ENCODE assay signal across 36 cellular contexts in the genomic region with DNA sequence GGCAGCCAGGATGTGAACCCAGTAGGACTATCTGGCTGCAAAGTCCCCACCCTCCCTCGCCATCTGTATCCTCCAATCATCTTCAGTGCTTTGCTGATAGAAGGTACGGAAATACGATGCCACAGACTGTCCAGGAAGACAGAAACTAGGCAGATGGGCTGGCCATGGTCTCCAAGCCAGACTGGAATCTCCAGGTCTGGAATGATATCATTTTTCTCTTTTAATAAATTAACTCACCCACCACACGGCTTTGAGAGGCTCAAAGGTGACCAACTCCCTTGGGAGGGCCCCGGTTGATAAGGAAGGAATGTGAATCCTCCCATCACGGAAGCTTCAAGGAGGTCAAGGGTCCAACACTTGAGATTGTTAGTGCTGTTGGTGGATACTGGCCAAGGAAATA. TPM values are rescaled to one million over a fixed set of nuclear protein-coding genes. Genes with fewer than 3 reads are reported as not detected.
DNase-seq lines count a peak whose midpoint lies in the region; ATAC-seq and TF ChIP-seq lines count a peak whose summit lies in the region.
"Had no signal": no experiment of that assay in that cellular context is flagged by ENCODE, and none has a peak within 500 bp of the region (broad histone marks: within the 10 kb centered on the region; RNA-seq: fewer than 3 reads in every experiment).

No MANE protein-coding gene starts in this region.

- H3K4me2 ChIP-seq in MM.1S (ENCODE audit: low read depth, low read length): no peak overlapping the region

- intact Hi-C loops in activated naive CD4-positive, alpha-beta T cell treated with anti-CD3 and anti-CD28 coated beads for 36 hours (cut with micrococcal nuclease): no loop called here
- intact Hi-C loops in colonic mucosa (cut with DNase I): no loop called here
- intact Hi-C loops in mucosa of descending colon (cut with DNase I, micrococcal nuclease): no loop called here

- no peak overlapping the region for H3K4me3 ChIP-seq in colonic mucosa
- no peak overlapping the region for H3K4me3 ChIP-seq in mucosa of descending colon
- H3K4me3 ChIP-seq in MM.1S (ENCODE audit: low read length): no peak overlapping the region
- H3K4me3 ChIP-seq: adrenal gland, esophagus muscularis mucosa, GM12878, heart left ventricle, MG63, psoas muscle, tibial artery had no signal

- H3K27ac Mint-ChIP-seq in activated naive CD4-positive, alpha-beta T cell treated with anti-CD3 and anti-CD28 coated beads, Interleukin-2, amount 10 ng/mL, durations not matched to agents 7 days and 5 days: peak overlapping the region; percentile 33
- no peak overlapping the region for H3K27ac Mint-ChIP-seq in activated naive CD4-positive, alpha-beta T cell treated with anti-CD3 and anti-CD28 coated beads for 36 hours
- H3K27ac Mint-ChIP-seq in activated CD4-positive, alpha-beta memory T cell treated with anti-CD3 and anti-CD28 coated beads, Interleukin-2, amount 10 ng/mL, durations not matched to agents 7 days and 5 days: no peak overlapping the region
- H3K27ac Mint-ChIP-seq: activated CD8-positive, alpha-beta T cell treated with anti-CD3 and anti-CD28 coated beads for 36 hours; activated T-helper 1 cell treated with anti-CD3 and anti-CD28 coated beads, Interleukin-12 subunit alpha, Interleukin-12 subunit beta, Interleukin-2, Interleukin-4 antibody, amounts not matched to agents 30 ng/mL and 10 ng/mL and 1 ng/mL, durations not matched to agents 14 hours and 24 hours and 36 hours; CD4-positive, alpha-beta T cell; memory B cell; T-helper 2 cell treated with Interferon-gamma antibody and Interleukin-4, amounts not matched to agents 5 μg/mL and 100 μg/mL, for 36 hours had no signal

- H2AFZ ChIP-seq in MM.1S (ENCODE audit: low read length): no peak overlapping the region

- H3K4me1 Mint-ChIP-seq in activated naive CD4-positive, alpha-beta T cell treated with anti-CD3 and anti-CD28 coated beads, Interleukin-2, amount 10 ng/mL, durations not matched to agents 7 days and 5 days: no peaks in the 10 kb centered on the region
- H3K4me1 Mint-ChIP-seq in activated naive CD4-positive, alpha-beta T cell treated with anti-CD3 and anti-CD28 coated beads for 36 hours (ENCODE audit: low read depth): no peaks in the 10 kb centered on the region
- no peaks in the 10 kb centered on the region for H3K4me1 Mint-ChIP-seq in activated CD4-positive, alpha-beta memory T cell treated with anti-CD3 and anti-CD28 coated beads, Interleukin-2, amount 10 ng/mL, durations not matched to agents 7 days and 5 days
- H3K4me1 Mint-ChIP-seq: brain, memory B cell had no signal

- H3K36me3 Mint-ChIP-seq in activated naive CD4-positive, alpha-beta T cell treated with anti-CD3 and anti-CD28 coated beads, Interleukin-2, amount 10 ng/mL, durations not matched to agents 7 days and 5 days: no peaks in the 10 kb centered on the region
- no peaks in the 10 kb centered on the region for H3K36me3 Mint-ChIP-seq in activated naive CD4-positive, alpha-beta T cell treated with anti-CD3 and anti-CD28 coated beads for 36 hours (ENCODE audit: low read depth)
- H3K36me3 Mint-ChIP-seq in activated CD4-positive, alpha-beta memory T cell treated with anti-CD3 and anti-CD28 coated beads, Interleukin-2, amount 10 ng/mL, durations not matched to agents 7 days and 5 days (ENCODE audit: low read depth): no peaks in the 10 kb centered on the region
- H3K36me3 Mint-ChIP-seq: brain, memory B cell had no signal

- no peaks in the 10 kb centered on the region for H3K79me2 ChIP-seq in MM.1S (ENCODE audit: low read length)

- H3K27me3 ChIP-seq in colonic mucosa (no peaks in the 10 kb centered on the region), MM.1S (replicated peaks; ENCODE audit: insufficient read depth, low read length) (no peaks in the 10 kb centered on the region)
- H3K27me3 ChIP-seq: adrenal gland, esophagus muscularis mucosa, MG63 had no signal

- peaks cover 4% of the 10 kb centered on the region for H3K27me3 Mint-ChIP-seq in activated naive CD4-positive, alpha-beta T cell treated with anti-CD3 and anti-CD28 coated beads, Interleukin-2, amount 10 ng/mL, durations not matched to agents 7 days and 5 days
- H3K27me3 Mint-ChIP-seq in activated naive CD4-positive, alpha-beta T cell treated with anti-CD3 and anti-CD28 coated beads for 36 hours (ENCODE audit: low read depth): no peaks in the 10 kb centered on the region
- peaks cover 2% of the 10 kb centered on the region for H3K27me3 Mint-ChIP-seq in activated CD4-positive, alpha-beta memory T cell treated with anti-CD3 and anti-CD28 coated beads, Interleukin-2, amount 10 ng/mL, durations not matched to agents 7 days and 5 days
- H3K27me3 Mint-ChIP-seq: CD4-positive, alpha-beta T cell had no signal

- H3K9ac ChIP-seq in colonic mucosa (ENCODE audit: low read depth in 2 of 2, low read length in 2 of 2) (peak overlapping the region in 1 of 2 donors; percentile 51), MM.1S (ENCODE audit: low read length) (no peak overlapping the region)

- no peaks in the 10 kb centered on the region for H3K9me2 ChIP-seq in MM.1S (replicated peaks; ENCODE audit: insufficient read depth, low read length)

- H3F3A ChIP-seq in MM.1S (ENCODE audit: insufficient read depth, low read length): no peaks in the 10 kb centered on the region

- peak overlapping the region; percentile 64 for H3K27ac ChIP-seq in colonic mucosa
- H3K27ac ChIP-seq in MM.1S (ENCODE audit: low read length): no peak overlapping the region
- H3K27ac ChIP-seq: adrenal gland, esophagus muscularis mucosa, heart left ventricle, HL-60, psoas muscle, tibial artery had no signal

- H3K9me3 ChIP-seq in colonic mucosa: no peaks in the 10 kb centered on the region
- no peaks in the 10 kb centered on the region for H3K9me3 ChIP-seq in mucosa of descending colon
- H3K9me3 ChIP-seq in MM.1S (replicated peaks; ENCODE audit: insufficient read depth, low read length): no peaks in the 10 kb centered on the region
- H3K9me3 ChIP-seq: adrenal gland, esophagus muscularis mucosa, heart left ventricle, MG63, psoas muscle, tibial artery had no signal

- peak; percentile 91 for ATAC-seq in mucosa of descending colon
- ATAC-seq: activated CD8-positive, alpha-beta T cell treated with anti-CD3 and anti-CD28 coated beads for 36 hours; GM12878; heart left ventricle; Panc1; psoas muscle; sciatic nerve had no signal

- peaks cover 6% of the 10 kb centered on the region for H3K36me3 ChIP-seq in colonic mucosa
- no peaks in the 10 kb centered on the region for H3K36me3 ChIP-seq in mucosa of descending colon (ENCODE audit: low read depth)
- no peaks in the 10 kb centered on the region for H3K36me3 ChIP-seq in MM.1S (replicated peaks; ENCODE audit: insufficient read depth, low read length)
- H3K36me3 ChIP-seq: adrenal gland, heart left ventricle, tibial artery had no signal

- CTCF ChIA-PET in activated naive CD4-positive, alpha-beta T cell treated with anti-CD3 and anti-CD28 coated beads, Interleukin-2, amount 10 ng/mL, durations not matched to agents 7 days and 5 days (lab: Charles Lee): no interaction called here
- CTCF ChIA-PET in activated naive CD4-positive, alpha-beta T cell treated with anti-CD3 and anti-CD28 coated beads for 36 hours (lab: Charles Lee): no interaction called here
- CTCF ChIA-PET in HEK293T (lab: Yijun Ruan, JAX): no interaction called here
- CTCF ChIA-PET in activated CD4-positive, alpha-beta memory T cell treated with anti-CD3 and anti-CD28 coated beads, Interleukin-2, amount 10 ng/mL, durations not matched to agents 7 days and 5 days (lab: Charles Lee): no interaction called here

- TF ChIP-seq CTCF in colonic mucosa (IDR thresholded peaks at IDR 0.05) (no peak), mucosa of descending colon (IDR thresholded peaks at IDR 0.05) (no peak), GM10266 (IDR thresholded peaks at IDR 0.05; ENCODE audit: control insufficient read depth, insufficient read depth, low read depth, missing control alignments) (no peak), MM.1S (IDR thresholded peaks at IDR 0.05; ENCODE audit: low read length) (no peak)

- H3K4me1 ChIP-seq in colonic mucosa (no peaks in the 10 kb centered on the region), mucosa of descending colon (ENCODE audit: low read depth) (peaks cover 5% of the 10 kb centered on the region), MM.1S (ENCODE audit: low read length) (no peaks in the 10 kb centered on the region)
- H3K4me1 ChIP-seq: adrenal gland, psoas muscle, tibial artery had no signal

- H3K9me3 Mint-ChIP-seq in activated naive CD4-positive, alpha-beta T cell treated with anti-CD3 and anti-CD28 coated beads, Interleukin-2, amount 10 ng/mL, durations not matched to agents 7 days and 5 days: no peaks in the 10 kb centered on the region
- no peaks in the 10 kb centered on the region for H3K9me3 Mint-ChIP-seq in activated naive CD4-positive, alpha-beta T cell treated with anti-CD3 and anti-CD28 coated beads for 36 hours
- no peaks in the 10 kb centered on the region for H3K9me3 Mint-ChIP-seq in activated CD4-positive, alpha-beta memory T cell treated with anti-CD3 and anti-CD28 coated beads, Interleukin-2, amount 10 ng/mL, durations not matched to agents 7 days and 5 days
- H3K9me3 Mint-ChIP-seq: activated CD8-positive, alpha-beta T cell treated with anti-CD3 and anti-CD28 coated beads for 36 hours; activated T-helper 1 cell treated with anti-CD3 and anti-CD28 coated beads, Interleukin-12 subunit alpha, Interleukin-12 subunit beta, Interleukin-2, Interleukin-4 antibody, amounts not matched to agents 30 ng/mL and 10 ng/mL and 1 ng/mL, durations not matched to agents 14 hours and 24 hours and 36 hours; CD4-positive, alpha-beta T cell; T-helper 2 cell treated with Interferon-gamma antibody and Interleukin-4, amounts not matched to agents 5 μg/mL and 100 μg/mL, for 36 hours had no signal

- POLR2A ChIA-PET in HEK293T (lab: Yijun Ruan, JAX): no interaction called here
- POLR2A ChIA-PET in activated CD4-positive, alpha-beta memory T cell treated with anti-CD3 and anti-CD28 coated beads, Interleukin-2, amount 10 ng/mL, durations not matched to agents 7 days and 5 days (lab: Charles Lee): no interaction called here

- DNase-seq in activated naive CD4-positive, alpha-beta T cell treated with anti-CD3 and anti-CD28 coated beads, Interleukin-2, amount 10 ng/mL, durations not matched to agents 7 days and 5 days: no peak
- DNase-seq in activated naive CD4-positive, alpha-beta T cell treated with anti-CD3 and anti-CD28 coated beads for 36 hours: no peak
- DNase-seq in colonic mucosa: peak; percentile 79
- DNase-seq in mucosa of descending colon: peak in 1 of 3 donors; percentile 78
- no peak for DNase-seq in HEK293T (ENCODE audit: extremely low spot score)
- no peak for DNase-seq in GM10266 (ENCODE audit: extremely low spot score)
- no peak for DNase-seq in activated CD4-positive, alpha-beta memory T cell treated with anti-CD3 and anti-CD28 coated beads, Interleukin-2, amount 10 ng/mL, durations not matched to agents 7 days and 5 days
- DNase-seq in MM.1S: no peak
- DNase-seq: activated CD8-positive, alpha-beta memory T cell treated with anti-CD3 and anti-CD28 coated beads, Interleukin-2, amount 50 U/mL, for 48 hours; activated CD8-positive, alpha-beta T cell treated with anti-CD3 and anti-CD28 coated beads for 36 hours; activated naive CD4-positive, alpha-beta T cell treated with Interleukin-2 at 50 U/mL for 16 hours; adrenal gland; AML-193; CD4-positive, alpha-beta T cell; dermis blood vessel endothelial cell; foreskin fibroblast; H7; heart left ventricle; KG1; MG63; NCI-H1105 treated with DMSO at 0.1 percent for 48 hours; NCI-H1930; NCI-H526; psoas muscle; SIG-M5; stimulated activated CD4-positive, alpha-beta T cell treated with anti-CD3 and anti-CD28 coated beads, Interleukin-4, amount 100 ng/mL, for 1 hour; tibial artery had no signal

- no peaks in the 10 kb centered on the region for H4K20me1 ChIP-seq in MM.1S (ENCODE audit: insufficient read depth, low read length)

- H3K4me3 Mint-ChIP-seq in activated naive CD4-positive, alpha-beta T cell treated with anti-CD3 and anti-CD28 coated beads, Interleukin-2, amount 10 ng/mL, durations not matched to agents 7 days and 5 days: no peak overlapping the region
- H3K4me3 Mint-ChIP-seq in activated naive CD4-positive, alpha-beta T cell treated with anti-CD3 and anti-CD28 coated beads for 36 hours: no peak overlapping the region
- H3K4me3 Mint-ChIP-seq in activated CD4-positive, alpha-beta memory T cell treated with anti-CD3 and anti-CD28 coated beads, Interleukin-2, amount 10 ng/mL, durations not matched to agents 7 days and 5 days: no peak overlapping the region
- H3K4me3 Mint-ChIP-seq: activated CD8-positive, alpha-beta T cell treated with anti-CD3 and anti-CD28 coated beads for 36 hours; activated T-helper 1 cell treated with anti-CD3 and anti-CD28 coated beads, Interleukin-12 subunit alpha, Interleukin-12 subunit beta, Interleukin-2, Interleukin-4 antibody, amounts not matched to agents 30 ng/mL and 10 ng/mL and 1 ng/mL, durations not matched to agents 14 hours and 24 hours and 36 hours; brain; CD4-positive, alpha-beta T cell; memory B cell; T-helper 2 cell treated with Interferon-gamma antibody and Interleukin-4, amounts not matched to agents 5 μg/mL and 100 μg/mL, for 36 hours had no signal

RNA-seq across cellular contexts. Expression of a gene that starts 16.3 kb away (rescaled TPM):
- total RNA-seq in activated naive CD4-positive, alpha-beta T cell treated with anti-CD3 and anti-CD28 coated beads for 36 hours: not detected
- total RNA-seq in colonic mucosa (1 to 10 TPM; 3.2 to 5.5 TPM), mucosa of descending colon (10 to 100 TPM in 1 of 3 donors, 1 to 10 TPM in 2; 6.1 to 10.6 (median 7.7) TPM)
- total RNA-seq in activated CD4-positive, alpha-beta memory T cell treated with anti-CD3 and anti-CD28 coated beads, Interleukin-2, amount 10 ng/mL, durations not matched to agents 7 days and 5 days: not detected
- total RNA-seq: activated CD8-positive, alpha-beta T cell treated with anti-CD3 and anti-CD28 coated beads for 36 hours; activated T-helper 1 cell treated with anti-CD3 and anti-CD28 coated beads, Interleukin-12 subunit alpha, Interleukin-12 subunit beta, Interleukin-2, Interleukin-4 antibody, amounts not matched to agents 30 ng/mL and 10 ng/mL and 1 ng/mL, durations not matched to agents 14 hours and 24 hours and 36 hours; CD4-positive, alpha-beta T cell; dermis blood vessel endothelial cell had no signal

RNA-seq across cellular contexts. Expression of a gene that starts 35.1 kb away (rescaled TPM):
- total RNA-seq in activated naive CD4-positive, alpha-beta T cell treated with anti-CD3 and anti-CD28 coated beads for 36 hours: under 1 TPM; 0.10 TPM
- total RNA-seq in colonic mucosa (10 to 100 TPM; 11.3 to 23.3 TPM), mucosa of descending colon (10 to 100 TPM; 18.7 to 38.6 (median 25.4) TPM)
- not detected for total RNA-seq in activated CD4-positive, alpha-beta memory T cell treated with anti-CD3 and anti-CD28 coated beads, Interleukin-2, amount 10 ng/mL, durations not matched to agents 7 days and 5 days
- total RNA-seq: activated CD8-positive, alpha-beta T cell treated with anti-CD3 and anti-CD28 coated beads for 36 hours; activated T-helper 1 cell treated with anti-CD3 and anti-CD28 coated beads, Interleukin-12 subunit alpha, Interleukin-12 subunit beta, Interleukin-2, Interleukin-4 antibody, amounts not matched to agents 30 ng/mL and 10 ng/mL and 1 ng/mL, durations not matched to agents 14 hours and 24 hours and 36 hours; CD4-positive, alpha-beta T cell; GM12878 had no signal

Comparison
In these comparisons a context has a peak if more than half of its experiments do, and no peak if none do; other contexts are left out.
1. RNA of a gene that starts 35.1 kb away (total RNA-seq): 18.7 to 38.6 TPM in mucosa of descending colon and 11.3 to 23.3 TPM in colonic mucosa; 0.10 TPM in activated naive CD4-positive, alpha-beta T cell treated with anti-CD3 and anti-CD28 coated beads for 36 hours and not detected in activated CD4-positive, alpha-beta memory T cell treated with anti-CD3 and anti-CD28 coated beads, Interleukin-2, amount 10 ng/mL, durations not matched to agents 7 days and 5 days; every median in the first group is over 10 times any median in the second.